1 cellular context compared by ENCODE assay signal in the genomic region with DNA sequence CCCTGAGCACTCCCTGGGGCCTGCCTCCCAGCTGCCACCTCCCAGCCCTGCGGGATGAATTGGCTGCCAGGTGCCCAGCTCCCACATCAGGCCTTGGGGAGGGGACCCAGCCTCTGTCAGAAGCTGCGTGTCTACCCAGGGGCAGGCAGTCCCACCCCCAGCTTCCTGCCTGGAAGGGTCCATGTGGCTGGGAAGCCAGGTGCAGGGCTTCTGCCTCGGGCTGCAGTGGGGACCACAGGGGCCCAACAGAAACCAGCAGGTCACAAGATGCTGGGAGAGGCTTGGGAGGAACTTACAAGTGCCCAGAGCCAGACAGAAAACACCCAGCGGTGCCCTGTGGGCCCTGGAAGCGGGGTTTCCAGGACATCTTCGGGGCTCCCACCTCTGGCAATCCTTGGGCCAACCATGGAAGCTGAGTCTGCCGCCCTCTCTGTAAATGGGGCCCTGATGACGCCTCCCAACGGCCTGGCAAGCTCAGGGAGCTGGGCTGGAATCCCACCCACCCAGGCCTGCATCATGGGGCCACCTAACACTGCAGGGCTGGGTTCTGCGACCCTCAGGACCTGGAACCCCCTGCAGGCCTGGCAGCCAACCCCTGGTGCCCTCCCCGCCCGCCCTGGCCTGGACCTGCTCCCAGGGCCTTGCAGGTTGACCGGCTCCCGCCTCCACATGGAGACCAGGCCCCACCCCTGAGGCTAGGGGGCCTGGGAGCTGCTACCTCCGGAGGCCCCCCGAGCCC.
TF ChIP-seq lines count a peak whose summit lies in the region.

No MANE protein-coding gene starts in this region.

TF ChIP-seq in HepG2, 621 proteins besides CTCF, POLR2A, EP300 and RAD21:
- peak; percentile 23 for TF ChIP-seq AGO2 (optimal IDR thresholded peaks at IDR 0.05; ENCODE audit: low read depth, low read length)
- 0 out of 2 replicates have a peak, but pooled peaks have one; percentile 6 for TF ChIP-seq EED (CRISPR knock-in tag; IDR thresholded peaks at IDR 0.05)
- no peak for TF ChIP-seq MED13 (CRISPR knock-in tag; IDR thresholded peaks at IDR 0.05)
